In genomic region chr3:52983336-52983807, GRCh38 we compare ENCODE assay signal across 8 cellular contexts.
A peak's percentile ranks its signal among the peaks of the same experiment; 100 is the strongest.
DNase-seq lines count a peak whose midpoint lies in the region; ATAC-seq and TF ChIP-seq lines count a peak whose summit lies in the region.

No MANE protein-coding gene starts in this region.

- H4K20me1 ChIP-seq in Loucy (ENCODE audit: insufficient read depth, low read length, poor library complexity, severe bottlenecking) = no peaks in the 10 kb centered on the region

- peak overlapping the region; percentile 51 for H3K4me2 ChIP-seq in Loucy (ENCODE audit: low read depth, low read length, poor library complexity, severe bottlenecking)

- no peaks in the 10 kb centered on the region for H3K9me3 ChIP-seq in CD8-positive, alpha-beta T cell (ENCODE audit: low read length)
- H3K9me3 ChIP-seq in Loucy (ENCODE audit: insufficient read depth, low read depth, low read length) = no peaks in the 10 kb centered on the region
- H3K9me3 ChIP-seq in skeletal muscle tissue (ENCODE audit: control insufficient read depth in 3 of 3, low read length in 3 of 3) = no peaks in the 10 kb centered on the region

- H3K79me2 ChIP-seq in Loucy (ENCODE audit: insufficient read depth, low read length) = peaks cover 11% of the 10 kb centered on the region; the same call in 1 of the 2 replicates

- H3K4me1 ChIP-seq in CD8-positive, alpha-beta T cell (ENCODE audit: insufficient read depth, low read length) = peaks cover 38% of the 10 kb centered on the region
- H3K4me1 ChIP-seq in Loucy (ENCODE audit: insufficient read depth, low read length, poor library complexity, severe bottlenecking) = peaks cover 15% of the 10 kb centered on the region
- H3K4me1 ChIP-seq in skeletal muscle tissue (ENCODE audit: control insufficient read depth in 3 of 3, insufficient read depth in 3 of 3, low read length in 3 of 3) = peaks cover 0 to 7% (median 4%) of the 10 kb centered on the region in 3 donors

- intact Hi-C loops in CD8-positive, alpha-beta T cell (cut with DNase I, micrococcal nuclease) = loop anchor here (1.0 to 5.0 kb wide), 3 partner anchors 46 to 86 kb away; partner anchors contain the start of genes SFMBT1 (in 2 of the 2) and STIMATE (in 1 of the 2)

- peak overlapping the region; percentile 31 for H2AFZ ChIP-seq in Loucy (ENCODE audit: low read length)

- H3K27ac Mint-ChIP-seq in CD8-positive, alpha-beta T cell = peak overlapping the region; percentile 87

- no peaks in the 10 kb centered on the region for H3K27me3 Mint-ChIP-seq in CD8-positive, alpha-beta T cell (ENCODE audit: low read depth)

- H3K9ac ChIP-seq in Loucy (ENCODE audit: low read depth, low read length, poor library complexity, severe bottlenecking) (no peak overlapping the region), skeletal muscle tissue (ENCODE audit: low read depth in 1 of 3, low read length in 3 of 3) (no peak overlapping the region)

- no peaks in the 10 kb centered on the region for H3F3A ChIP-seq in Loucy (ENCODE audit: low read depth)

- POLR2A ChIA-PET in CD8-positive, alpha-beta T cell (lab: Charles Lee) = interaction anchor here (0.6 to 2.1 kb wide), 8 partner anchors 10 to 86 kb away, joined by 3 to 9 read pairs (median 4); partner anchors contain the start of genes SFMBT1 and STIMATE

- H3K4me3 Mint-ChIP-seq in CD8-positive, alpha-beta T cell = peak overlapping the region; percentile 68

- ATAC-seq in CD8-positive, alpha-beta T cell = peak; percentile 86
- peak; percentile 83 for ATAC-seq in GM21528 (IDR thresholded peaks at IDR 0.05; ENCODE audit: low FRiP score, unreplicated experiment)

- H3K9me2 ChIP-seq in Loucy (replicated peaks; ENCODE audit: low read depth, low read length) = no peaks in the 10 kb centered on the region

- no peaks in the 10 kb centered on the region for H3K27me3 ChIP-seq in CD8-positive, alpha-beta T cell (ENCODE audit: insufficient read depth, low read length)
- H3K27me3 ChIP-seq in Loucy (ENCODE audit: insufficient read depth, low read length, poor library complexity, severe bottlenecking) (no peaks in the 10 kb centered on the region), skeletal muscle tissue (ENCODE audit: control insufficient read depth in 3 of 3, insufficient read depth in 3 of 3, low read length in 3 of 3) (no peaks in the 10 kb centered on the region)

- TF ChIP-seq CTCF in CD8-positive, alpha-beta T cell (IDR thresholded peaks at IDR 0.05) = no peak
- no peak for TF ChIP-seq CTCF in Loucy (conservative IDR thresholded peaks at IDR 0.05; ENCODE audit: low read length)

- peak overlapping the region; percentile 26 for H3K27ac ChIP-seq in CD8-positive, alpha-beta T cell (ENCODE audit: low read depth, low read length)
- H3K27ac ChIP-seq in skeletal muscle tissue (ENCODE audit: low read depth, low read length) = peak overlapping the region; percentile 32

- H3K9me3 Mint-ChIP-seq in CD8-positive, alpha-beta T cell = no peaks in the 10 kb centered on the region

- H3K36me3 Mint-ChIP-seq in CD8-positive, alpha-beta T cell = no peaks in the 10 kb centered on the region

- H3K4me1 Mint-ChIP-seq in CD8-positive, alpha-beta T cell (ENCODE audit: low read depth) = peaks cover 46% of the 10 kb centered on the region

- peak; percentile 10 to 72 (median 52) for DNase-seq in CD8-positive, alpha-beta T cell
- peak; percentile 72 for DNase-seq in activated CD8-positive, alpha-beta memory T cell treated with anti-CD3 and anti-CD28 coated beads, Interleukin-2, amount 50 U/mL, for 48 hours
- no peak for DNase-seq in dermis blood vessel endothelial cell
- no peak for DNase-seq in NCI-H446 treated with DMSO at 0.1 percent for 48 hours (lab: John Stamatoyannopoulos, UW)
- no peak for DNase-seq in COR-L47 (lab: John Stamatoyannopoulos, UW)

- CTCF ChIA-PET in CD8-positive, alpha-beta T cell (lab: Charles Lee) = interaction anchor here (1.0 to 2.3 kb wide), 6 partner anchors 12 to 63 kb away, joined by 3 to 14 read pairs (median 4); partner anchors contain the start of gene SFMBT1

- no peaks in the 10 kb centered on the region for H3K36me3 ChIP-seq in CD8-positive, alpha-beta T cell (ENCODE audit: insufficient read depth, low read length)
- H3K36me3 ChIP-seq in Loucy (ENCODE audit: insufficient read depth, low read length) (no peaks in the 10 kb centered on the region), skeletal muscle tissue (ENCODE audit: control insufficient read depth in 3 of 3, insufficient read depth in 3 of 3, low read length in 3 of 3) (no peaks in the 10 kb centered on the region)

- H3K4me3 ChIP-seq in CD8-positive, alpha-beta T cell (ENCODE audit: low read depth, low read length) = no peak overlapping the region
- H3K4me3 ChIP-seq in Loucy (ENCODE audit: low read length, poor library complexity, severe bottlenecking) (peak overlapping the region; percentile 43), skeletal muscle tissue (ENCODE audit: low read length in 3 of 3) (no peak overlapping the region)

Comparison
In these comparisons a context has a peak if more than half of its experiments do, and no peak if none do; other contexts are left out.
1. DNase-seq: peak in CD8-positive, alpha-beta T cell (7 of 7) and activated CD8-positive, alpha-beta memory T cell treated with anti-CD3 and anti-CD28 coated beads, Interleukin-2, amount 50 U/mL, for 48 hours (single experiment); none in dermis blood vessel endothelial cell (single experiment), NCI-H446 treated with DMSO at 0.1 percent for 48 hours (single experiment) and COR-L47 (single experiment).